8 cellular contexts compared by ENCODE assay signal in the genomic region with DNA sequence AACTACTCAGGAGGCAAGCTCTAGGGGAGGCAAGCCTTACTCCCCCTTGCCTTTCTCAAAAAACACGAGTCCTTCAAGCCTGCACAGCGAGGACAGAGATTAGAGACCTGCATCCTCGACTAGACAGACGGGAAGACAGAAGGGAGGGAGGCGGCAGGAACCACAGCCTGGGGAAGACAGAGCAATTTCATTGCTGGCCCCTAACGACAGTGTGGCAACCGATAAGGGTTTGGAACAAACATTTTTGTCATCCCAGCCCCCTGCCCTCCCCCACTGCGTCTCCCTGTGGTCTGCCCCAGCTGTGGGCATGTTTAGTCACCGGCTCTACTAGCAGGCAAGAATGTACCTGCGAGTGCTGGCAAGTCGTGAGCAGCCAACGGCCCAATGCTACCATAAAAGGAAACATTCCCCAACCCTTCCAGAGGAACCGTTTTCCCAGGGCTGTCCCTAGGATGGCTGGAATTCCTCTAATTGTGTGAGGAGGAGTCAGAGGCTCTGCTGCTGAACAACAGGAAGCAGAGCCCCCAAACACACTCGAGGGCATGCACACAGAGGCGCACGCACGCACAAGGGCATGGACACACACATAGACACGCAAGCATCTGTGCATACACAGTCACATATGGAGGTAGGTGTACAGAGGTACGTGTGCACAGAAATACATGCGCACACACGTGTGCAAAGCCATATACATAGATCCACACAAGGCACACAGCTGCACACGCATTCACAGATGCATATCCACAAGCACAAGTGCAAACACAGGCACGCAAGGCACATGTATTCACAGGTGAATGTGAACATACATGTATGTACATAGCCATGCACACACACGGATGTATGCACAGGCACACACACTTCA. TPM values are rescaled to one million over a fixed set of nuclear protein-coding genes. Genes with fewer than 3 reads are reported as not detected.
DNase-seq lines count a peak whose midpoint lies in the region; ATAC-seq and TF ChIP-seq lines count a peak whose summit lies in the region.

No MANE protein-coding gene starts in this region.

- H3K27me3 Mint-ChIP-seq in HFFc6 (ENCODE audit: insufficient read depth) (peaks cover 88% of the 10 kb centered on the region), glutamatergic neuron (ENCODE audit: unreplicated experiment) (peaks cover 12% of the 10 kb centered on the region)

- TF ChIP-seq CTCF in HFFc6 (IDR thresholded peaks at IDR 0.05) (no peak), glutamatergic neuron (IDR thresholded peaks at IDR 0.05; ENCODE audit: partially characterized antibody, unreplicated experiment) (no peak), prostate gland (IDR thresholded peaks at IDR 0.05) (no peak), upper lobe of right lung (IDR thresholded peaks at IDR 0.05) (no peak)

- intact Hi-C loops in prostate gland (cut with DNase I) = loop anchor here (2.0 to 5.0 kb wide), 3 partner anchors 38 to 135 kb away; partner anchors contain the start of gene MYH9
- intact Hi-C loops in upper lobe of right lung (cut with DNase I) = loop anchor here (10.0 kb wide), 1 partner anchor 55 kb away; the partner anchor contains the start of gene MYH9

- peak; percentile 25 for TF ChIP-seq POLR2A in prostate gland (IDR thresholded peaks at IDR 0.05)

- H3K9me3 ChIP-seq in prostate gland (no peaks in the 10 kb centered on the region), upper lobe of right lung (no peaks in the 10 kb centered on the region)

- peaks cover 94% of the 10 kb centered on the region for H3K36me3 Mint-ChIP-seq in HFFc6 (ENCODE audit: low read depth)
- no peaks in the 10 kb centered on the region for H3K36me3 Mint-ChIP-seq in glutamatergic neuron (ENCODE audit: unreplicated experiment)

- H3K4me1 Mint-ChIP-seq in HFFc6 (ENCODE audit: low read depth) = peaks cover 100% of the 10 kb centered on the region
- peaks cover 33% of the 10 kb centered on the region for H3K4me1 Mint-ChIP-seq in glutamatergic neuron (ENCODE audit: low read depth, unreplicated experiment)

- DNase-seq in HFFc6 = peak; percentile 95
- peak; percentile 55 for DNase-seq in SHP77 treated with DMSO at 0.1 percent for 48 hours (lab: John Stamatoyannopoulos, UW)
- peak in 3 of 4 experiments; percentile 25 to 61 (median 29) for DNase-seq in activated naive CD4-positive, alpha-beta T cell (lab: John Stamatoyannopoulos, UW)
- DNase-seq in glutamatergic neuron = peak; percentile 40
- peak; percentile 94 for DNase-seq in prostate gland (ENCODE audit: low spot score)
- no peak for DNase-seq in upper lobe of right lung

- ATAC-seq in upper lobe of right lung (peak; percentile 35), HG02623 (IDR thresholded peaks at IDR 0.05; ENCODE audit: unreplicated experiment) (no peak), HG03097 (IDR thresholded peaks at IDR 0.05; ENCODE audit: low FRiP score, unreplicated experiment) (no peak)

- H3K27me3 ChIP-seq in prostate gland (replicated peaks; ENCODE audit: insufficient read depth) (no peaks in the 10 kb centered on the region), upper lobe of right lung (no peaks in the 10 kb centered on the region)

- H3K27ac Mint-ChIP-seq in HFFc6 (peak overlapping the region; percentile 99), glutamatergic neuron (ENCODE audit: unreplicated experiment) (peak overlapping the region; percentile 74)

- H3K4me3 ChIP-seq in prostate gland (no peak overlapping the region), upper lobe of right lung (peak overlapping the region; percentile 6)

- peak overlapping the region; percentile 94 to 96 for H3K27ac ChIP-seq in prostate gland
- peak overlapping the region; percentile 91 for H3K27ac ChIP-seq in upper lobe of right lung

- 16% methylated on average over 24 of the region's 24 CpGs for WGBS in prostate gland

- H3K9me3 Mint-ChIP-seq in HFFc6 = peaks cover 32% of the 10 kb centered on the region
- H3K9me3 Mint-ChIP-seq in glutamatergic neuron (ENCODE audit: unreplicated experiment) = peaks cover 11% of the 10 kb centered on the region

- H3K4me3 Mint-ChIP-seq in HFFc6 (peak overlapping the region; percentile 83), glutamatergic neuron (ENCODE audit: unreplicated experiment) (peak overlapping the region; percentile 21)

- peaks cover 0 to 7% of the 10 kb centered on the region in 2 donors for H3K36me3 ChIP-seq in prostate gland
- H3K36me3 ChIP-seq in upper lobe of right lung = peaks cover 79% of the 10 kb centered on the region

- H3K4me1 ChIP-seq in prostate gland (replicated peaks) = peaks cover 96% of the 10 kb centered on the region
- peaks cover 93% of the 10 kb centered on the region for H3K4me1 ChIP-seq in upper lobe of right lung

RNA-seq across cellular contexts. Expression of gene MYH9, which starts 58.3 kb away (rescaled TPM):
- 1,000 to 10,000 TPM in 2 of 6 experiments, 100 to 1,000 TPM in 4; 881 to 1,084 (median 937) TPM for total RNA-seq in HFFc6 (2021; fragmentation: NEBNext Ultra II Directional; extraction: Animal tissue kit (Norgen Biotek cat#: 25700))
- total RNA-seq in glutamatergic neuron (ENCODE audit: unreplicated experiment) = 122 TPM
- total RNA-seq in prostate gland = 100 to 1,000 TPM; 295 to 329 TPM
- total RNA-seq in upper lobe of right lung = 842 TPM
